9 cellular contexts compared by ENCODE assay signal in the genomic region with DNA sequence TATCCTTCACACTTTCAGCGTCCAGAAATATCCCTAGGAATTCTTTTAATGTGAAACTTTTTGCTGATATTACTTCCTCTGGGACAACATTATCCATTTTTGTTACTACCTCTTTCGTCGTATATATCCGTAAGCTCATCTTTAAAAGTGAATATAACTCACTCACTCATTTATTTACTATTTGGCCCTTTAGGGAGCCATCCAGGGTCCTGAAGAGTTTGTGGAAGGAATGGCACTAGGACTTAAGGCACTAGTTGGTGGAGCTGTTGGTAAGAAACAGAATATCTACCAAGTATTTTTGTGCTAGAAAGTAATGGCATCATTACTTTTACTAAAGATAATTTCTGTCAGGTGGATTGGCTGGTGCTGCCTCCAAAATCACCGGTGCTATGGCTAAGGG.
"Had no signal": no experiment of that assay in that cellular context is flagged by ENCODE, and none has a peak within 500 bp of the region (broad histone marks: within the 10 kb centered on the region; RNA-seq: fewer than 3 reads in every experiment).

No MANE protein-coding gene starts in this region.

- H3K4me3 Mint-ChIP-seq: H9, HFFc6, IgD-negative memory B cell had no signal

- H3K27ac Mint-ChIP-seq: HFFc6, IgD-negative memory B cell had no signal

- H3K4me3 ChIP-seq: K562 had no signal

- H3K27me3 Mint-ChIP-seq: IgD-negative memory B cell had no signal

- H3K27ac ChIP-seq: HL-60 had no signal

- FAIRE-seq: HepG2, K562 had no signal

- H3K4me1 Mint-ChIP-seq: IgD-negative memory B cell had no signal

- ATAC-seq: HepG2, K562 had no signal

- H3K9me3 Mint-ChIP-seq: HFFc6 had no signal

- DNase-seq: GOT3, H9, HCEC 1CT, HFFc6, KG1 had no signal
